In the genomic region with DNA sequence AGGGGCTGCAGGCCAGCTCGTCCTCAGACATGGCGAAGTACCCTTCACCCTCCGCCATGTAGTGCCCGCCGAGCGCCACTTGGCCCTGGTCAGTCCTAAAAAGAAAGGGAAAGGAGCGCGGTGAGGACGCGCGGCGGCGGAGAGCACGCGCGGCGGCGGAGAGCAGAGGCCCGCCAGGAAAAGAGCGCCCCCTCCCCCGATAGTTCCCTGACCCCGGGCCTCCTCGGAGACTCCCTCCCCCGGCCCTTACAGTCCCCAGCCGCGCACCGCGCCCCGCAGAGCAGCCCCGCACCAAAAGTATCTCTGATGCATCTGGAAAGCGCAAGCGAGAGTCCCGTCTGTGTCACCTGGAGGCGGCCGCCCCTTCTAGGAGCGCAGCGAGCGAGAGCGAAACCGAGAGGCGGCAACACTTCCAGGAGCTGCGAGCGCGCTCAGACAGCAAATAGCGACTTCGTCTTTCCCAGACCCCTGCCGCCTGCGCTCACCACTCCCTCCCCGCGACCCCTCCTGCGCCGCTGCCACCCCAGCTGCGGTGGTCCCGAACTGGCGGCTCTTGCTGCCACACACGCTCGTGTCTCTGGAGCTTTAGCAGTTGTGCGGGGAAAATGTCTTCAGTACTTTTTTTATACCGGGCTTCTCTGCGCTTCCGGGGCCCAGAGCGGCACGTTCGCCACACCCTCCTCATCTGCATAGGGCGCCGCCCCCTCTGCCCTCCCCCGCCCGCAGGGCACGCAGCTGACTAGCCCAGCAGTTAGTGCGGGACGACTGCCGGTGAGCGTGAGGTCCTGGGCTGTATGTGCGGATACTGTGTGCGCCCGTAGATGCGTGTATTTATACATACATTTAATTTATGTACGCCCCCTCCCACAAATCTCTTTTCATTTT, we compare ENCODE assay signal across 1 cellular context.
TF ChIP-seq lines count a peak whose summit lies in the region.

Gene TENT5A (minus strand): TSS at position 598 of the 885 bp plus-strand sequence. CDS start 540 bp downstream, at position 58.

TF ChIP-seq in HepG2, 621 proteins besides CTCF, POLR2A, EP300 and RAD21 (continued from another document and continues in another):
- TF ChIP-seq ZBTB42 (CRISPR knock-in tag; IDR thresholded peaks at IDR 0.05) = no peak
- no peak for TF ChIP-seq ZNF10 (CRISPR knock-in tag; IDR thresholded peaks at IDR 0.05; ENCODE audit: borderline replicate concordance, low read depth)
- TF ChIP-seq NFAT5 (CRISPR knock-in tag; IDR thresholded peaks at IDR 0.05) = no peak
- TF ChIP-seq, protein P1, sequence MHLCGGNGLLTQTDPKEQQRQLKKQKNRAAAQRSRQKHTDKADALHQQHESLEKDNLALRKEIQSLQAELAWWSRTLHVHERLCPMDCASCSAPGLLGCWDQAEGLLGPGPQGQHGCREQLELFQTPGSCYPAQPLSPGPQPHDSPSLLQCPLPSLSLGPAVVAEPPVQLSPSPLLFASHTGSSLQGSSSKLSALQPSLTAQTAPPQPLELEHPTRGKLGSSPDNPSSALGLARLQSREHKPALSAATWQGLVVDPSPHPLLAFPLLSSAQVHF (CRISPR knock-in tag; IDR thresholded peaks at IDR 0.05) = no peak
- TF ChIP-seq, protein P2, sequence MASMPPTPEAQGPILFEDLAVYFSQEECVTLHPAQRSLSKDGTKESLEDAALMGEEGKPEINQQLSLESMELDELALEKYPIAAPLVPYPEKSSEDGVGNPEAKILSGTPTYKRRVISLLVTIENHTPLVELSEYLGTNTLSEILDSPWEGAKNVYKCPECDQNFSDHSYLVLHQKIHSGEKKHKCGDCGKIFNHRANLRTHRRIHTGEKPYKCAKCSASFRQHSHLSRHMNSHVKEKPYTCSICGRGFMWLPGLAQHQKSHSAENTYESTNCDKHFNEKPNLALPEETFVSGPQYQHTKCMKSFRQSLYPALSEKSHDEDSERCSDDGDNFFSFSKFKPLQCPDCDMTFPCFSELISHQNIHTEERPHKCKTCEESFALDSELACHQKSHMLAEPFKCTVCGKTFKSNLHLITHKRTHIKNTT (CRISPR knock-in tag; IDR thresholded peaks at IDR 0.05) = no peak
- TF ChIP-seq NKX3-1 (CRISPR knock-in tag; IDR thresholded peaks at IDR 0.05) = no peak
- TF ChIP-seq GRHL1 (CRISPR knock-in tag; conservative IDR thresholded peaks at IDR 0.05) = no peak
- peak; percentile 3; the same call in 1 of the 2 replicates for TF ChIP-seq ZNF225 (CRISPR knock-in tag; IDR thresholded peaks at IDR 0.05)
- no peak for TF ChIP-seq ZBTB4 (CRISPR knock-in tag; IDR thresholded peaks at IDR 0.05; ENCODE audit: borderline replicate concordance)
- no peak; the same call in 1 of the 2 replicates for TF ChIP-seq HIVEP1 (CRISPR knock-in tag; IDR thresholded peaks at IDR 0.05)
- TF ChIP-seq ZNF281 (CRISPR knock-in tag; IDR thresholded peaks at IDR 0.05; ENCODE audit: borderline replicate concordance) = no peak
- no peak for TF ChIP-seq ZNF496 (CRISPR knock-in tag; IDR thresholded peaks at IDR 0.05; ENCODE audit: insufficient replicate concordance)
- TF ChIP-seq ZNF160 (CRISPR knock-in tag; IDR thresholded peaks at IDR 0.05) = no peak
- peak; percentile 64 for TF ChIP-seq ZNF317 (CRISPR knock-in tag; IDR thresholded peaks at IDR 0.05)
- peak; percentile 46; the same call in 1 of the 2 replicates for TF ChIP-seq ZNF761 (CRISPR knock-in tag; conservative IDR thresholded peaks at IDR 0.05)
- TF ChIP-seq AKAP8 (CRISPR knock-in tag; IDR thresholded peaks at IDR 0.05) = no peak
- no peak for TF ChIP-seq ZNF367 (CRISPR knock-in tag; IDR thresholded peaks at IDR 0.05; ENCODE audit: borderline replicate concordance)
- TF ChIP-seq ZNF598 (CRISPR knock-in tag; IDR thresholded peaks at IDR 0.05; ENCODE audit: borderline replicate concordance) = no peak
- no peak; the same call in none of the 2 replicates for TF ChIP-seq PHF20 (CRISPR knock-in tag; IDR thresholded peaks at IDR 0.05)
- TF ChIP-seq ZNF589 (CRISPR knock-in tag; conservative IDR thresholded peaks at IDR 0.05) = peak; percentile 18; the same call in 1 of the 2 replicates
- TF ChIP-seq MYPOP (CRISPR knock-in tag; IDR thresholded peaks at IDR 0.05) = no peak; the same call in 1 of the 2 replicates
- no peak for TF ChIP-seq ADNP (CRISPR knock-in tag; IDR thresholded peaks at IDR 0.05)
- no peak for TF ChIP-seq ETS1 (CRISPR knock-in tag; IDR thresholded peaks at IDR 0.05)
- TF ChIP-seq, protein P3, sequence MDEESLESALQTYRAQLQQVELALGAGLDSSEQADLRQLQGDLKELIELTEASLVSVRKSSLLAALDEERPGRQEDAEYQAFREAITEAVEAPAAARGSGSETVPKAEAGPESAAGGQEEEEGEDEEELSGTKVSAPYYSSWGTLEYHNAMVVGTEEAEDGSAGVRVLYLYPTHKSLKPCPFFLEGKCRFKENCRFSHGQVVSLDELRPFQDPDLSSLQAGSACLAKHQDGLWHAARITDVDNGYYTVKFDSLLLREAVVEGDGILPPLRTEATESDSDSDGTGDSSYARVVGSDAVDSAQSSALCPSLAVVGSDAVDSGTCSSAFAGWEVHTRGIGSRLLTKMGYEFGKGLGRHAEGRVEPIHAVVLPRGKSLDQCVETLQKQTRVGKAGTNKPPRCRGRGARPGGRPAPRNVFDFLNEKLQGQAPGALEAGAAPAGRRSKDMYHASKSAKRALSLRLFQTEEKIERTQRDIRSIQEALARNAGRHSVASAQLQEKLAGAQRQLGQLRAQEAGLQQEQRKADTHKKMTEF (CRISPR knock-in tag; IDR thresholded peaks at IDR 0.05) = no peak; the same call in 1 of the 2 replicates
- TF ChIP-seq ZEB1 (IDR thresholded peaks at IDR 0.05; ENCODE audit: insufficient replicate concordance, low read depth) = peak; percentile 37
- TF ChIP-seq WIZ (CRISPR knock-in tag; IDR thresholded peaks at IDR 0.05) = peak; percentile 67; the same call in 1 of the 2 replicates
- no peak for TF ChIP-seq SRF (IDR thresholded peaks at IDR 0.05; ENCODE audit: low read depth, low read length)
- peak; percentile 41; the same call in 1 of the 2 replicates for TF ChIP-seq IKZF5 (CRISPR knock-in tag; IDR thresholded peaks at IDR 0.05)
- peak; percentile 52; the same call in 1 of the 2 replicates for TF ChIP-seq BRD4 (CRISPR knock-in tag; IDR thresholded peaks at IDR 0.05)
